ENCODE assay signal across 10 cellular contexts in the genomic region with DNA sequence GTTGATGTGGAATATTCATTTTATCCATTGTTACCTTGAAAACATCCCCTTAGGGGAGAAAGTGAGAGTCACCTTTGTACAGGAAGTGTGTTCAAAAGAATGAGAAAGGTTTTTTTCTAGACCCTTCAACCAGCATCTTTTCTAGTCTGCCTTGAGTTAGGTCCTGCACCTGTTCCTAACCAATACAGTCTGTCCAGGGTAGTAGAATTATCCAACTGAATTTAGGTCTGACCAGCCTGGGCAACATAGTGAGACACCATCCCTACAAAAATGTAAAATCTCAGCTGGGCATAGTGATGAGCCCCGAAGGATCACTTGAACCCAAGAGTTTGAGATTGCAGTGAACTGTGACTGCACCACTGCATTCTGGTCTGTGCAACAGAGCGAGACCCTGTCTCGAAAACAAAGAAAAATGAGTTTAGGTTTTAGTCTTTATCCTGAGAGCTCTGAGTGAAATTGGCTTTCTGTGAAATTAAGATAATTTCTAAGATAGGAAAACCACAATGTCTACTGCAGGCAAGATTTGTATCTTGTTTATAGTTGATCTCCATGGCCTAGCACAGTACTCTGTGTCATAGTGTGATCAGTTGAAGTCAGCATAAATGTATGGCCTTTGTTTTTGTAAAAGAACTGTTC. TPM values are rescaled to one million over a fixed set of nuclear protein-coding genes. Genes with fewer than 3 reads are reported as not detected.
A peak's percentile ranks its signal among the peaks of the same experiment; 100 is the strongest.
DNase-seq lines count a peak whose midpoint lies in the region; ATAC-seq and FAIRE-seq lines count a peak whose summit lies in the region.
"Had no signal": no experiment of that assay in that cellular context is flagged by ENCODE, and none has a peak within 500 bp of the region (broad histone marks: within the 10 kb centered on the region; RNA-seq: fewer than 3 reads in every experiment).

No MANE protein-coding gene starts in this region.

- peak overlapping the region in 7 of 8 donors; percentile 33 to 88 (median 61) for H3K27ac Mint-ChIP-seq in CD8-positive, alpha-beta memory T cell
- H3K27ac Mint-ChIP-seq in activated T-helper 17 cell treated with anti-CD3 and anti-CD28 coated beads, Interleukin-2, amount 50 U/mL, for 72 hours = peak overlapping the region; percentile 84

- POLR2A ChIA-PET in CD8-positive, alpha-beta memory T cell (lab: Charles Lee) = no interaction called here

- no peak for FAIRE-seq in RCC 7860 (lab: Jason Lieb, UNC)

- no peaks in the 10 kb centered on the region for H3K9me3 ChIP-seq in CD8-positive, alpha-beta memory T cell (ENCODE audit: low read length)
- H3K9me3 ChIP-seq: Peyer's patch had no signal

- CTCF ChIA-PET in CD8-positive, alpha-beta memory T cell (lab: Charles Lee) = interaction anchor here (0.6 to 1.2 kb wide), 2 partner anchors 14 to 47 kb away, joined by 3 read pairs; no protein-coding TSS in a partner anchor

- peaks cover 24 to 75% (median 53%) of the 10 kb centered on the region in 3 donors for H3K4me1 Mint-ChIP-seq in CD8-positive, alpha-beta memory T cell
- H3K4me1 Mint-ChIP-seq in activated T-helper 17 cell treated with anti-CD3 and anti-CD28 coated beads, Interleukin-2, amount 50 U/mL, for 72 hours = peaks cover 39% of the 10 kb centered on the region

- H3K4me1 ChIP-seq in CD8-positive, alpha-beta memory T cell (ENCODE audit: insufficient read depth, low read length) = peaks cover 19% of the 10 kb centered on the region

- no peak overlapping the region for H3K4me3 ChIP-seq in CD8-positive, alpha-beta memory T cell (ENCODE audit: low read length)
- H3K4me3 ChIP-seq: Peyer's patch had no signal

- H3K36me3 Mint-ChIP-seq in CD8-positive, alpha-beta memory T cell = peaks cover 0 to 5% (median 3%) of the 10 kb centered on the region in 3 donors
- peaks cover 13% of the 10 kb centered on the region for H3K36me3 Mint-ChIP-seq in activated T-helper 17 cell treated with anti-CD3 and anti-CD28 coated beads, Interleukin-2, amount 50 U/mL, for 72 hours (ENCODE audit: low read depth)

- peak in 1 of 5 donors; percentile 32 for DNase-seq in CD8-positive, alpha-beta memory T cell
- no peak for DNase-seq in NCI-H748 (lab: John Stamatoyannopoulos, UW; ENCODE audit: unreplicated experiment)
- DNase-seq in effector CD4-positive, alpha-beta T cell = no peak
- no peak for DNase-seq in RCC 7860 (ENCODE audit: low spot score)
- DNase-seq in SW 1271 (lab: John Stamatoyannopoulos, UW) = no peak
- DNase-seq: foreskin fibroblast, Peyer's patch had no signal

- H3K9me3 Mint-ChIP-seq in CD8-positive, alpha-beta memory T cell = no peaks in the 10 kb centered on the region
- no peaks in the 10 kb centered on the region for H3K9me3 Mint-ChIP-seq in activated T-helper 17 cell treated with anti-CD3 and anti-CD28 coated beads, Interleukin-2, amount 50 U/mL, for 72 hours

- H3K27me3 Mint-ChIP-seq in CD8-positive, alpha-beta memory T cell = no peaks in the 10 kb centered on the region
- H3K27me3 Mint-ChIP-seq in activated T-helper 17 cell treated with anti-CD3 and anti-CD28 coated beads, Interleukin-2, amount 50 U/mL, for 72 hours = no peaks in the 10 kb centered on the region

- H3K27ac ChIP-seq in CD8-positive, alpha-beta memory T cell (ENCODE audit: low read depth, low read length) = no peak overlapping the region
- H3K27ac ChIP-seq: Peyer's patch had no signal

- no peaks in the 10 kb centered on the region for H3K36me3 ChIP-seq in CD8-positive, alpha-beta memory T cell (ENCODE audit: insufficient read depth, low read length)

- H3K27me3 ChIP-seq in CD8-positive, alpha-beta memory T cell (ENCODE audit: insufficient read depth, low read length, poor library complexity, severe bottlenecking) = no peaks in the 10 kb centered on the region
- H3K27me3 ChIP-seq: Peyer's patch had no signal

- peak overlapping the region in 6 of 7 donors; percentile 24 to 64 (median 41) for H3K4me3 Mint-ChIP-seq in CD8-positive, alpha-beta memory T cell
- H3K4me3 Mint-ChIP-seq in activated T-helper 17 cell treated with anti-CD3 and anti-CD28 coated beads, Interleukin-2, amount 50 U/mL, for 72 hours = peak overlapping the region; percentile 59

- peak; percentile 88 for ATAC-seq in GM19438 (IDR thresholded peaks at IDR 0.05; ENCODE audit: low read depth, unreplicated experiment)
- ATAC-seq in HG03097 (IDR thresholded peaks at IDR 0.05; ENCODE audit: low FRiP score, unreplicated experiment) = peak; percentile 60
- peak; percentile 96 for ATAC-seq in activated T-helper 17 cell treated with anti-CD3 and anti-CD28 coated beads, Interleukin-2, amount 50 U/mL, for 72 hours (replicated peaks)

RNA-seq across cellular contexts. Expression of a gene that starts 25.2 kb away (rescaled TPM):
- total RNA-seq in CD8-positive, alpha-beta memory T cell = 10 to 100 TPM; 37.9 to 38.2 TPM
- 15.9 TPM for polyA plus RNA-seq in CD8-positive, alpha-beta memory T cell
- total RNA-seq in activated T-helper 17 cell treated with anti-CD3 and anti-CD28 coated beads, Interleukin-2, amount 50 U/mL, for 72 hours = 10 to 100 TPM; 27.5 to 55.7 TPM
